Comparison of ENCODE assay signal across 10 cellular contexts in genomic region chr14:60686865-60687264, GRCh38. TPM values are rescaled to one million over a fixed set of nuclear protein-coding genes. Genes with fewer than 3 reads are reported as not detected.
"Had no signal": no experiment of that assay in that cellular context is flagged by ENCODE, and none has a peak within 500 bp of the region (broad histone marks: within the 10 kb centered on the region; RNA-seq: fewer than 3 reads in every experiment).

No MANE protein-coding gene starts in this region.

- ATAC-seq: activated CD4-positive, CD25-positive, alpha-beta regulatory T cell treated with anti-CD3 and anti-CD28 coated beads, Interleukin-2, amount 50 U/mL, for 24 hours; effector memory CD8-positive, alpha-beta T cell; left ventricle myocardium superior; stimulated activated naive CD8-positive, alpha-beta T cell treated with anti-CD3 and anti-CD28 coated beads, Interleukin-15, Interleukin-2, amounts not matched to agents 100 U/mL and 50 U/mL, for 24 hours had no signal

- DNase-seq: activated CD4-positive, alpha-beta T cell treated with anti-CD3 and anti-CD28 coated beads, Interleukin-2, amount 50 U/mL, for 4 hours; activated naive CD4-positive, alpha-beta T cell treated with anti-CD3 and anti-CD28 coated beads, Interleukin-2, amount 50 U/mL, for 16 hours; activated T-cell treated with anti-CD3 and anti-CD28 coated beads, Interleukin-2, amount 50 U/mL, for 1 hour; effector memory CD8-positive, alpha-beta T cell; erythroblast; left ventricle myocardium superior; stimulated activated CD4-positive, alpha-beta T cell treated with anti-CD3 and anti-CD28 coated beads, Interleukin-2, amount 100 ng/mL, for 48 hours; stimulated activated naive CD8-positive, alpha-beta T cell treated with anti-CD3 and anti-CD28 coated beads, Interleukin-15, Interleukin-2, amounts not matched to agents 100 U/mL and 50 U/mL, for 24 hours had no signal

RNA-seq across cellular contexts. Expression of gene SIX1, which starts 37.6 kb away (rescaled TPM):
- total RNA-seq: left ventricle myocardium superior had no signal
- polyA plus RNA-seq: neural cell had no signal
